In the genomic region with DNA sequence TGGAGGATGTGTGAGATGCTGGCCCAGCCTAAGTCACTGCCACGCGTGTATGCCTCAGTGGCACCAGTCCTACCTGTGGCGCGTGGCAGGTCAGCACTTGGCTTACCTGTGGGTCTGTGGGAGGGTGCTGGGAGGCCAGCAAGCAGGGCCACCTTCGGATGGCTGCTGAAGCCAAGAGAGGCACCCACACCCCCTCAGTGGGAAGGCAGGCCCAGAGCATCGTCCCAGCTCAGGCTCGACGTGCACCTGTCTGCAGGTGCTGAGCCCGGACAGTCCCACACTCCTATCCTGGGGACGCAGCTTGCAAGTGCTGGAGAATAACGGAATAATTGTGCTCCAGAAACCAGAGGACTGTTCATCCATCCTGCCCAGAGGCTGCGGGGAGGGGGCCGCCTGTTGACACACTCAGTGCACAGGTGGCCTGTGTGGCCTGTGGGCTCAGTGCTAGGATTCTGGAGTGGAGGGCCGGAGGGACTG, we compare ENCODE assay signal across 16 cellular contexts. TPM values are rescaled to one million over a fixed set of nuclear protein-coding genes. Genes with fewer than 3 reads are reported as not detected.
DNase-seq lines count a peak whose midpoint lies in the region; ATAC-seq, FAIRE-seq and TF ChIP-seq lines count a peak whose summit lies in the region.
"Had no signal": no experiment of that assay in that cellular context is flagged by ENCODE, and none has a peak within 500 bp of the region (broad histone marks: within the 10 kb centered on the region; RNA-seq: fewer than 3 reads in every experiment).

No MANE protein-coding gene starts in this region.

- TF ChIP-seq CTCF in K562 (IDR thresholded peaks at IDR 0.05 in 2 of 3, conservative IDR thresholded peaks at IDR 0.05 in 1 of 3; ENCODE audit: insufficient read depth in 2 of 3, low read depth in 1 of 3, low read length in 3 of 3) (no peak), kidney (IDR thresholded peaks at IDR 0.05; ENCODE audit: borderline replicate concordance, extremely low read depth, insufficient read depth) (no peak), sigmoid colon (IDR thresholded peaks at IDR 0.05) (no peak), psoas muscle (IDR thresholded peaks at IDR 0.05) (no peak), esophagus muscularis mucosa (IDR thresholded peaks at IDR 0.05) (no peak)

- in situ Hi-C loops in K562 (cut with MboI), result no loop called here

- no peak for TF ChIP-seq RAD21 in K562 (CRISPR knock-in tag; conservative IDR thresholded peaks at IDR 0.05 in 1 of 2, IDR thresholded peaks at IDR 0.05 in 1 of 2)

- H3K9me3 ChIP-seq in K562 (replicated peaks; ENCODE audit: control insufficient read depth, insufficient read depth, low read depth, low read length), result no peaks in the 10 kb centered on the region
- H3K9me3 ChIP-seq in kidney (ENCODE audit: control insufficient read depth in 1 of 2, low read length in 2 of 2), result no peaks in the 10 kb centered on the region
- H3K9me3 ChIP-seq in sigmoid colon, result no peaks in the 10 kb centered on the region
- no peaks in the 10 kb centered on the region for H3K9me3 ChIP-seq in psoas muscle
- H3K9me3 ChIP-seq in esophagus muscularis mucosa, result no peaks in the 10 kb centered on the region

- H3K4me1 ChIP-seq in K562 (replicated peaks in 1 of 2; ENCODE audit: control insufficient read depth in 2 of 2, insufficient read depth in 2 of 2, low read length in 2 of 2), result peaks cover 0 to 21% of the 10 kb centered on the region in 2 experiments; a peak in 2 of 5 replicates
- H3K4me1 ChIP-seq in kidney (ENCODE audit: control insufficient read depth in 1 of 2, insufficient read depth in 1 of 2, low read depth in 1 of 2, low read length in 2 of 2), result no peaks in the 10 kb centered on the region
- no peaks in the 10 kb centered on the region for H3K4me1 ChIP-seq in sigmoid colon
- no peaks in the 10 kb centered on the region for H3K4me1 ChIP-seq in psoas muscle
- H3K4me1 ChIP-seq in esophagus muscularis mucosa, result no peaks in the 10 kb centered on the region

- peaks cover 9% of the 10 kb centered on the region for H4K20me1 ChIP-seq in K562 (replicated peaks; ENCODE audit: control insufficient read depth, insufficient read depth, low read length)

- H3K4me3 ChIP-seq in K562, result no peak overlapping the region
- H3K4me3 ChIP-seq in kidney (ENCODE audit: low read length in 2 of 2), result no peak overlapping the region
- H3K4me3 ChIP-seq in sigmoid colon, result no peak overlapping the region
- no peak overlapping the region for H3K4me3 ChIP-seq in psoas muscle
- H3K4me3 ChIP-seq in esophagus muscularis mucosa, result no peak overlapping the region
- H3K4me3 ChIP-seq: BLaER1 treated with 17β-estradiol and CSF1 and Interleukin-3, amounts not matched to agents 10 nM and 100 nM had no signal

- no peak for TF ChIP-seq POLR2A in K562 (conservative IDR thresholded peaks at IDR 0.05)
- TF ChIP-seq POLR2A in sigmoid colon (IDR thresholded peaks at IDR 0.05), result no peak
- no peak for TF ChIP-seq POLR2A in esophagus muscularis mucosa (IDR thresholded peaks at IDR 0.05; ENCODE audit: low read depth)

- DNase-seq in Right ventricle myocardium superior (peak; percentile 25), left ventricle myocardium superior (no peak), K562 (ENCODE audit: extremely low read depth in 1 of 4, low spot score in 3 of 4) (no peak), kidney (peak; percentile 54), sigmoid colon (peak; percentile 52), psoas muscle (no peak), esophagus muscularis mucosa (ENCODE audit: extremely low spot score) (no peak)
- DNase-seq: AML-193; CD4-positive, CD25-positive, alpha-beta regulatory T cell; DMS 273 treated with DMSO at 0.1 percent for 48 hours had no signal

- no peak for ATAC-seq in Right ventricle myocardium superior (ENCODE audit: poor library complexity)
- ATAC-seq in left ventricle myocardium superior, result no peak
- no peak for ATAC-seq in K562
- no peak for ATAC-seq in psoas muscle
- no peak for ATAC-seq in GM18511 (IDR thresholded peaks at IDR 0.05; ENCODE audit: unreplicated experiment)
- ATAC-seq: HCT116 had no signal

- BruUV-seq in K562 (replicated peaks; lab: Mats Ljungman, UMichigan), result no TSS peak

- H2AFZ ChIP-seq in K562 (ENCODE audit: low read depth, low read length), result no peak overlapping the region

- H3K27ac ChIP-seq in K562 (ENCODE audit: extremely low read depth, low read depth, low read length), result no peak overlapping the region
- H3K27ac ChIP-seq in kidney (ENCODE audit: low read depth in 2 of 2, low read length in 2 of 2), result no peak overlapping the region
- no peak overlapping the region for H3K27ac ChIP-seq in sigmoid colon
- no peak overlapping the region for H3K27ac ChIP-seq in psoas muscle
- H3K27ac ChIP-seq in esophagus muscularis mucosa (replicated peaks in 1 of 4), result no peak overlapping the region
- H3K27ac ChIP-seq: BLaER1 treated with 17β-estradiol and CSF1 and Interleukin-3, amounts not matched to agents 10 nM and 100 nM; HL-60 had no signal

- FAIRE-seq in K562 (lab: Jason Lieb, UNC), result no peak
- no peak for FAIRE-seq in kidney (lab: Jason Lieb, UNC)
- FAIRE-seq: GM18507, H1 had no signal

- no peaks in the 10 kb centered on the region for H3K79me2 ChIP-seq in K562 (ENCODE audit: control insufficient read depth, insufficient read depth, low read length)

- no peak for TF ChIP-seq EP300 in K562 (IDR thresholded peaks at IDR 0.05; ENCODE audit: low read length)
- TF ChIP-seq EP300 in sigmoid colon (IDR thresholded peaks at IDR 0.05), result no peak
- no peak for TF ChIP-seq EP300 in esophagus muscularis mucosa (IDR thresholded peaks at IDR 0.05)

- no peak overlapping the region for H3K4me2 ChIP-seq in K562 (ENCODE audit: insufficient read depth, low read length)
- H3K4me2 ChIP-seq: BLaER1 treated with 17β-estradiol and CSF1 and Interleukin-3, amounts not matched to agents 10 nM and 100 nM had no signal

- WGBS in K562 (ENCODE audit: insufficient coverage, low coverage, missing lambda C conversion rate), result 8% methylated on average over 14 of the region's 14 CpGs
- WGBS in sigmoid colon, 2 donors, result 91 to 96% methylated on average over 14 of the region's 14 CpGs
- WGBS in psoas muscle, 3 donors, result 92 to 98% (median 95%) methylated on average over 14 of the region's 14 CpGs
- WGBS in esophagus muscularis mucosa, result 89% methylated on average over 10 of the region's 14 CpGs

- no peaks in the 10 kb centered on the region for H3K9me1 ChIP-seq in K562 (ENCODE audit: control insufficient read depth, insufficient read depth, low read length)

- intact Hi-C loops in Right ventricle myocardium superior (cut with DNase I) (no loop called here), left ventricle myocardium superior (cut with micrococcal nuclease) (no loop called here), K562 (cut with micrococcal nuclease) (no loop called here), kidney (cut with DNase I) (no loop called here), sigmoid colon (cut with DNase I) (no loop called here), psoas muscle (cut with DNase I) (no loop called here), esophagus muscularis mucosa (cut with DNase I) (no loop called here)

- H3K36me3 ChIP-seq in K562 (ENCODE audit: control insufficient read depth, insufficient read depth, low read length) (no peaks in the 10 kb centered on the region), kidney (ENCODE audit: control insufficient read depth in 1 of 2, insufficient read depth in 2 of 2, low read length in 2 of 2) (no peaks in the 10 kb centered on the region), sigmoid colon (no peaks in the 10 kb centered on the region), psoas muscle (ENCODE audit: insufficient read depth in 1 of 2, low read depth in 1 of 2) (no peaks in the 10 kb centered on the region), esophagus muscularis mucosa (no peaks in the 10 kb centered on the region)

- H3K9ac ChIP-seq in K562 (ENCODE audit: insufficient read depth in 1 of 2, low read depth in 2 of 2, low read length in 2 of 2), result no peak overlapping the region
- H3K9ac ChIP-seq in kidney (ENCODE audit: low read length in 2 of 2), result no peak overlapping the region
- H3K9ac ChIP-seq: BLaER1 treated with 17β-estradiol and CSF1 and Interleukin-3, amounts not matched to agents 10 nM and 100 nM had no signal

- CTCF ChIA-PET in K562 (lab: Yijun Ruan, JAX; ENCODE audit: low intra/inter-chr PET ratio), result no interaction called here

- POLR2A ChIA-PET in K562 (lab: Yijun Ruan, JAX), result no interaction called here

- H3K27me3 ChIP-seq in K562 (ENCODE audit: control insufficient read depth in 2 of 2, insufficient read depth in 2 of 2, low read length in 2 of 2), result peaks cover 29 to 79% of the 10 kb centered on the region in 2 experiments; a peak in 4 of 5 replicates
- H3K27me3 ChIP-seq in sigmoid colon, result peaks cover 0 to 8% (median 0%) of the 10 kb centered on the region in 3 donors
- peaks cover 0 to 47% (median 0%) of the 10 kb centered on the region in 3 donors for H3K27me3 ChIP-seq in psoas muscle (ENCODE audit: insufficient read depth in 3 of 3, low read length in 2 of 3)
- peaks cover 0 to 48% (median 2%) of the 10 kb centered on the region in 4 donors for H3K27me3 ChIP-seq in esophagus muscularis mucosa

RNA-seq across cellular contexts. Expression of a gene that starts 24.0 kb away (rescaled TPM):
- total RNA-seq in Right ventricle myocardium superior (2.8 TPM), left ventricle myocardium superior (3.4 TPM), K562 (2014; rRNA removed) (0.12 and 0.64 TPM in 2 replicates), K562 (2014; rRNA removed; fragmentation: Illumina TruSeq; extraction: Trizol) (not detected in 2 replicates), K562 (2015; rRNA removed; fragmentation: Illumina TruSeq; extraction: Trizol) (not detected in 2 replicates), K562 (2021) (0.35 and 0.38 TPM in 2 replicates), kidney (14.1 TPM), sigmoid colon (1 to 10 TPM in 3 of 4 donors, under 1 TPM in 1; 0.71 to 4.4 (median 2.0) TPM), psoas muscle (under 1 TPM in 3 of 4 donors, not detected in 1; 0.59 to 0.96 (median 0.83) TPM), esophagus muscularis mucosa (1 to 10 TPM; 3.0 to 6.6 (median 5.4) TPM)
- 0.55 and 2.0 TPM in 2 replicates for total RNA-seq in K562 (2011; cell fraction: chromatin; rRNA removed; ENCODE audit: low replicate concordance)
- total RNA-seq in K562 (2011; cell fraction: nucleolus; rRNA removed), result 0.67 and 1.7 TPM in 2 replicates
- 0.37 TPM in 1 of 2 replicates, not detected in the other for total RNA-seq in K562 (2011; cell fraction: nucleoplasm; rRNA removed)
- polyA plus RNA-seq in K562 (2011; rRNA removed) (0.20 and 0.65 TPM in 2 replicates), K562 (2014; fragmentation: Illumina TruSeq; extraction: Trizol) (not detected in 2 replicates), K562 (2014; fragmentation: Nextera tagmentation; extraction: Ambion mirVana) (not detected), K562 (2014; rRNA removed) (0.09 TPM in 1 of 2 replicates, not detected in the other), kidney (ENCODE audit: insufficient read depth, low read depth, low replicate concordance) (7.9 TPM), sigmoid colon (1 to 10 TPM in 2 of 3 donors, under 1 TPM in 1; 0.60 to 4.0 (median 1.8) TPM), psoas muscle (under 1 TPM; 0.08 to 0.68 (median 0.35) TPM)
- 0.29 TPM in 1 of 2 replicates, not detected in the other for polyA plus RNA-seq in K562 (2011; cell fraction: cytosol; rRNA removed)
- 3.0 and 5.0 TPM in 2 replicates for polyA plus RNA-seq in K562 (2011; cell fraction: nucleus; rRNA removed)
- 0.16 and 0.98 TPM in 2 replicates for polyA plus RNA-seq in K562 (2012)
- not detected in 2 replicates for polyA minus RNA-seq in K562 (2011; rRNA and poly(A)+ RNA removed)
- polyA minus RNA-seq in K562 (2011; cell fraction: cytosol; rRNA and poly(A)+ RNA removed), result 1.3 TPM in 1 of 2 replicates, not detected in the other
- 1.00 and 1.3 TPM in 2 replicates for polyA minus RNA-seq in K562 (2011; cell fraction: nucleus; rRNA and poly(A)+ RNA removed)
- total RNA-seq: CD4-positive, CD25-positive, alpha-beta regulatory T cell had no signal
- polyA plus RNA-seq: CD4-positive, CD25-positive, alpha-beta regulatory T cell had no signal

Comparison
In these comparisons a context has a peak if more than half of its experiments do, and no peak if none do; other contexts are left out.
1. DNase-seq: peak in Right ventricle myocardium superior (single experiment), kidney (single experiment) and sigmoid colon (single experiment); none in left ventricle myocardium superior (single experiment), K562 (0 of 4), psoas muscle (0 of 2) and esophagus muscularis mucosa (single experiment).